20 cellular contexts compared by ENCODE assay signal in the genomic region with DNA sequence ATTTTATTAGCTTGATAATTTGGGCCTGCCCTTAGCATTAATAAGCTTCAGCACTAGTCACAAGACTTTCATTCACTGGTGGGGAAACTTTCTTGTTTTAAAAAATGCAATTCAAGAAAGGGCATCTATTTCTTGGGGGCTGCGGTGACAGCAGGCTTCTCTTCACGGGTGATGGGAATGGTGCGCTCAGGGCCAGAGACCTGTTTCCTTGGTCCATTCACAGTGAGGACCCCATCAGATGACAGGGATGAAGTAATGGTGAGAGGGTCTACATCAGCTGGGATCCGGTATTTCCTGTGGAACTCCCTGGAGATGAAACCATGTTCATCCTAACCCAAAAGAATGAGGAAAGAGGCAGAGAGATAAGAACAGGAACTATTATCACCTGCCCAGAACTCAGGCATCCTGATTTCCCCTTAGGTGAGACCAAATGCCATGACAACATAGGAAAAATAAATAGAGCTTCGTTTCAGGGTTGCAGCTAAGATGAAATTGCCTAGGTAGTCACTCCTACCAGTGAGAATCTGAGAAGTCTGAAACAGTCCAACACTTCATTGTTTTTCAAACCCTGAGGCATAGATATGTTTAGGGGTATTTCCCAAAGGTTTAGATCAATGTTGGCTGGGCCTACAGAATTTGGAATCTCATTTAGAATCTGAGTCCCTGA. TPM values are rescaled to one million over a fixed set of nuclear protein-coding genes. Genes with fewer than 3 reads are reported as not detected.
DNase-seq lines count a peak whose midpoint lies in the region; ATAC-seq, FAIRE-seq and TF ChIP-seq lines count a peak whose summit lies in the region.
"Had no signal": no experiment of that assay in that cellular context is flagged by ENCODE, and none has a peak within 500 bp of the region (broad histone marks: within the 10 kb centered on the region; RNA-seq: fewer than 3 reads in every experiment).

No MANE protein-coding gene starts in this region.

- H3K27me3 ChIP-seq in right atrium auricular region (no peaks in the 10 kb centered on the region), skeletal muscle satellite cell (ENCODE audit: control insufficient read depth, insufficient read depth, low read length) (no peaks in the 10 kb centered on the region)

- H3K4me1 ChIP-seq in right atrium auricular region (no peaks in the 10 kb centered on the region), kidney (ENCODE audit: control insufficient read depth in 1 of 2, insufficient read depth in 1 of 2, low read depth in 1 of 2, low read length in 2 of 2) (peaks cover 10 to 18% of the 10 kb centered on the region in 2 donors), skeletal muscle satellite cell (ENCODE audit: control insufficient read depth, insufficient read depth, low read length) (peaks cover 39% of the 10 kb centered on the region)
- H3K4me1 ChIP-seq: upper lobe of right lung had no signal

- ATAC-seq in Right ventricle myocardium inferior: no peak
- no peak for ATAC-seq in HG02610 (IDR thresholded peaks at IDR 0.05; ENCODE audit: unreplicated experiment)
- no peak for ATAC-seq in HG03159 (IDR thresholded peaks at IDR 0.05; ENCODE audit: unreplicated experiment)
- no peak for ATAC-seq in GM19035 (IDR thresholded peaks at IDR 0.05; ENCODE audit: unreplicated experiment)
- no peak for ATAC-seq in GM21390 (IDR thresholded peaks at IDR 0.05; ENCODE audit: unreplicated experiment)
- ATAC-seq: activated CD4-positive, alpha-beta T cell treated with anti-CD3 and anti-CD28 coated beads for 36 hours; activated CD8-positive, alpha-beta memory T cell treated with anti-CD3 and anti-CD28 coated beads, Interleukin-2, amount 10 ng/mL, durations not matched to agents 7 days and 5 days; activated T-helper 17 cell treated with anti-CD3 and anti-CD28 coated beads, Interleukin-2, amount 50 U/mL, for 72 hours; upper lobe of right lung had no signal

- FAIRE-seq in kidney (lab: Jason Lieb, UNC): no peak

- H3K4me3 ChIP-seq in right atrium auricular region: peak overlapping the region; percentile 66 to 75
- peak overlapping the region in 1 of 2 donors; percentile 59 for H3K4me3 ChIP-seq in kidney (ENCODE audit: low read length in 2 of 2)
- H3K4me3 ChIP-seq in skeletal muscle satellite cell (ENCODE audit: low read length): no peak overlapping the region
- H3K4me3 ChIP-seq: prostate gland had no signal

- H3K9me3 ChIP-seq in right atrium auricular region (no peaks in the 10 kb centered on the region), kidney (ENCODE audit: control insufficient read depth in 1 of 2, low read length in 2 of 2) (no peaks in the 10 kb centered on the region), skeletal muscle satellite cell (replicated peaks; ENCODE audit: low read length) (no peaks in the 10 kb centered on the region)
- H3K9me3 ChIP-seq: prostate gland, upper lobe of right lung had no signal

- intact Hi-C loops in Right ventricle myocardium inferior (cut with DNase I) (no loop called here), kidney (cut with DNase I) (no loop called here)

- H3K36me3 ChIP-seq in right atrium auricular region (peaks cover 35% of the 10 kb centered on the region), kidney (ENCODE audit: control insufficient read depth in 1 of 2, insufficient read depth in 2 of 2, low read length in 2 of 2) (no peaks in the 10 kb centered on the region), skeletal muscle satellite cell (ENCODE audit: insufficient read depth, low read length) (peaks cover 25% of the 10 kb centered on the region)
- H3K36me3 ChIP-seq: prostate gland, upper lobe of right lung had no signal

- H3K9ac ChIP-seq in kidney (ENCODE audit: low read length in 2 of 2) (peak overlapping the region in 1 of 2 donors; percentile 77), skeletal muscle satellite cell (ENCODE audit: low read depth, low read length) (peak overlapping the region; percentile 98)

- TF ChIP-seq CTCF in right atrium auricular region (IDR thresholded peaks at IDR 0.05) (no peak), kidney (IDR thresholded peaks at IDR 0.05; ENCODE audit: borderline replicate concordance, extremely low read depth, insufficient read depth) (no peak)

- peak overlapping the region; percentile 96 for H3K4me2 ChIP-seq in skeletal muscle satellite cell (ENCODE audit: low read length)

- DNase-seq in right atrium auricular region (ENCODE audit: low spot score) (no peak), Right ventricle myocardium inferior (ENCODE audit: missing footprints) (no peak), kidney (no peak)
- DNase-seq: activated CD4-positive, alpha-beta T cell treated with anti-CD3 and anti-CD28 coated beads for 36 hours; activated CD8-positive, alpha-beta memory T cell treated with anti-CD3 and anti-CD28 coated beads, Interleukin-2, amount 10 ng/mL, durations not matched to agents 7 days and 5 days; effector CD8-positive, alpha-beta T cell; GDM1; H7; NCI-H1105 treated with DMSO at 0.1 percent for 48 hours; NCI-H2107; NCI-H510A treated with DMSO at 0.1 percent for 48 hours; upper lobe of right lung had no signal

- H3K27ac ChIP-seq in right atrium auricular region (peak overlapping the region; percentile 98 to 100), kidney (ENCODE audit: low read depth in 2 of 2, low read length in 2 of 2) (peak overlapping the region; percentile 33 to 91)
- H3K27ac ChIP-seq: upper lobe of right lung had no signal

RNA-seq across cellular contexts. Expression of gene CRYAB, which starts 2.8 kb away (rescaled TPM):
- 1,000 to 10,000 TPM; 2,961 to 3,608 TPM for total RNA-seq in right atrium auricular region
- 7,453 TPM for total RNA-seq in Right ventricle myocardium inferior
- total RNA-seq in kidney: 1,312 TPM
- polyA plus RNA-seq in kidney (ENCODE audit: insufficient read depth, low read depth, low replicate concordance): 1,857 TPM
- 23.1 and 30.1 TPM in 2 replicates for total RNA-seq in skeletal muscle satellite cell (2012; rRNA removed)
- total RNA-seq: activated CD4-positive, alpha-beta T cell treated with anti-CD3 and anti-CD28 coated beads for 36 hours; activated CD8-positive, alpha-beta memory T cell treated with anti-CD3 and anti-CD28 coated beads, Interleukin-2, amount 10 ng/mL, durations not matched to agents 7 days and 5 days; activated T-helper 17 cell treated with anti-CD3 and anti-CD28 coated beads, Interleukin-2, amount 50 U/mL, for 72 hours had no signal

RNA-seq across cellular contexts. Expression of gene HSPB2, which starts 3.8 kb away (rescaled TPM):
- total RNA-seq in right atrium auricular region (10 to 100 TPM in 1 of 2 donors, 1 to 10 TPM in 1; 5.5 to 13.0 TPM), Right ventricle myocardium inferior (43.7 TPM), kidney (4.4 TPM)
- 15.7 TPM for polyA plus RNA-seq in kidney (ENCODE audit: insufficient read depth, low read depth, low replicate concordance)
- under 0.01 and 1.5 TPM in 2 replicates for total RNA-seq in skeletal muscle satellite cell (2012; rRNA removed)
- total RNA-seq: activated CD4-positive, alpha-beta T cell treated with anti-CD3 and anti-CD28 coated beads for 36 hours; activated CD8-positive, alpha-beta memory T cell treated with anti-CD3 and anti-CD28 coated beads, Interleukin-2, amount 10 ng/mL, durations not matched to agents 7 days and 5 days; H7; lung microvascular endothelial cell had no signal

RNA-seq across cellular contexts. Expression of gene C11orf52, which starts 9.9 kb away (rescaled TPM):
- total RNA-seq in right atrium auricular region (1 to 10 TPM; 1.5 to 8.3 TPM), Right ventricle myocardium inferior (1.9 TPM), kidney (27.8 TPM)
- polyA plus RNA-seq in kidney (ENCODE audit: insufficient read depth, low read depth, low replicate concordance): 103 TPM
- total RNA-seq in skeletal muscle satellite cell (2012; rRNA removed): not detected in 2 replicates
- total RNA-seq: activated CD4-positive, alpha-beta T cell treated with anti-CD3 and anti-CD28 coated beads for 36 hours; activated CD8-positive, alpha-beta memory T cell treated with anti-CD3 and anti-CD28 coated beads, Interleukin-2, amount 10 ng/mL, durations not matched to agents 7 days and 5 days; activated T-helper 17 cell treated with anti-CD3 and anti-CD28 coated beads, Interleukin-2, amount 50 U/mL, for 72 hours; lung microvascular endothelial cell had no signal

RNA-seq across cellular contexts. Expression of gene DIXDC1, which starts 28.4 kb away (rescaled TPM):
- total RNA-seq in right atrium auricular region (10 to 100 TPM; 25.7 to 50.9 TPM), Right ventricle myocardium inferior (20.7 TPM), kidney (29.5 TPM)
- 7.3 TPM for polyA plus RNA-seq in kidney (ENCODE audit: insufficient read depth, low read depth, low replicate concordance)
- total RNA-seq in skeletal muscle satellite cell (2012; rRNA removed): 11.2 and 14.9 TPM in 2 replicates

RNA-seq across cellular contexts. Expression of gene CFAP68, which starts 29.4 kb away (rescaled TPM):
- total RNA-seq in right atrium auricular region (10 to 100 TPM; 27.7 to 40.9 TPM), Right ventricle myocardium inferior (27.2 TPM), kidney (29.5 TPM)
- polyA plus RNA-seq in kidney (ENCODE audit: insufficient read depth, low read depth, low replicate concordance): 93.7 TPM
- 8.4 and 14.6 TPM in 2 replicates for total RNA-seq in skeletal muscle satellite cell (2012; rRNA removed)
